ENCODE assay signal across 8 cellular contexts in the genomic region with DNA sequence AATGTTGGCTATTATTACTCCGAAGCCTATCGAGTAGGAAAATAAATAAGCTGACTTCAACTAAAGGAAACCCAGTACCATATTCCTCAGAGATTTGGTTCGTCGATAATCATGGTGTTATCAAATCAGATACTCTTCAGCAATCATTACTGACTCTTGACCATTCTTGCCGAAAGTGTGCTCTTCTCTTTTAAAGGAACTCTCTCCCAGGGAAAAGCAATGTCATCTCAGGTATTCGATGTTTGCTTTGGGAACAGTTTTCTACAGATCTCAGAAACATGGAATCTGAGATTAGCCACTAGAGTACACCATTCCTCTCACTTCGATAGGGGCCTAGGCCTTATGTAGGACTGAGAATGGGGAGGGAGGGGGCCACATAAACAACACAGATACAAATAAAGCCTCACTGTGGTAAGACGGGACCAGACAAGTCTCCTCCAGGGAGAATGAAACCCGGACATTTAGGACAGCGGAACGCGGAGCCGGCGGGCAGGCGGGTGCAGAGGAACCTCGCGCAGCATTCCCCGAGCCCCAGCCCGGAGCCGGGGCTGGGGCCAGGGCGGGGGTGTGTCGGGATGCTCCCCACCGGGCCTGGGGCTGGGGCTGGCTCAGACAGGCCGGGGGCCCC. TPM values are rescaled to one million over a fixed set of nuclear protein-coding genes. Genes with fewer than 3 reads are reported as not detected.
DNase-seq lines count a peak whose midpoint lies in the region; ATAC-seq and TF ChIP-seq lines count a peak whose summit lies in the region.

No MANE protein-coding gene starts in this region.

- H3K9me3 ChIP-seq in T-helper 17 cell (ENCODE audit: control insufficient read depth, low read length, poor library complexity, severe bottlenecking) (no peaks in the 10 kb centered on the region), esophagus squamous epithelium (no peaks in the 10 kb centered on the region)

- ATAC-seq in GM18909 (IDR thresholded peaks at IDR 0.05; ENCODE audit: poor library complexity, unreplicated experiment) (peak; percentile 4), HG03280 (IDR thresholded peaks at IDR 0.05; ENCODE audit: unreplicated experiment) (peak; percentile 0), T-helper 17 cell (no peak), naive B cell (ENCODE audit: low read depth in 2 of 2) (peak; percentile 6 to 7)

- peaks cover 4% of the 10 kb centered on the region for H3K36me3 Mint-ChIP-seq in T-helper 17 cell (ENCODE audit: low read depth)
- H3K36me3 Mint-ChIP-seq in naive B cell: no peaks in the 10 kb centered on the region

- peaks cover 14 to 64% (median 23%) of the 10 kb centered on the region in 3 donors for H3K4me1 ChIP-seq in esophagus squamous epithelium

- peak overlapping the region; percentile 57 to 97 (median 80) for H3K4me3 ChIP-seq in esophagus squamous epithelium

- TF ChIP-seq POLR2A in esophagus squamous epithelium (IDR thresholded peaks at IDR 0.05): no peak

- no peaks in the 10 kb centered on the region for H3K27me3 ChIP-seq in esophagus squamous epithelium

- H3K27ac ChIP-seq in C4-2B (peak overlapping the region; percentile 85), esophagus squamous epithelium (peak overlapping the region; percentile 96 to 98 (median 97))

- DNase-seq in T-helper 17 cell (peak in 2 of 3 donors; percentile 19 to 26), esophagus squamous epithelium (lab: John Stamatoyannopoulos, UW) (no peak), naive B cell (no peak), NCI-H1930 (lab: John Stamatoyannopoulos, UW) (no peak), NK-92 (lab: John Stamatoyannopoulos, UW; ENCODE audit: unreplicated experiment) (no peak)

- peaks cover 0 to 10% (median 0%) of the 10 kb centered on the region in 3 donors for H3K36me3 ChIP-seq in esophagus squamous epithelium

- H3K27ac Mint-ChIP-seq in T-helper 17 cell: no peak overlapping the region
- peak overlapping the region; percentile 95 to 100 (median 97) for H3K27ac Mint-ChIP-seq in naive B cell

- 1 to 3% methylated on average over 13 to 19 of the region's 24 CpGs for WGBS in esophagus squamous epithelium, 2 donors

- peak overlapping the region; percentile 98 for H3K4me3 Mint-ChIP-seq in T-helper 17 cell
- H3K4me3 Mint-ChIP-seq in naive B cell: peak overlapping the region; percentile 97 to 100 (median 98)

- peaks cover 40% of the 10 kb centered on the region for H3K4me1 Mint-ChIP-seq in T-helper 17 cell
- peaks cover 24 to 41% (median 40%) of the 10 kb centered on the region in 3 donors for H3K4me1 Mint-ChIP-seq in naive B cell

- TF ChIP-seq CTCF in C4-2B (conservative IDR thresholded peaks at IDR 0.05) (no peak; the same call in 1 of the 2 replicates), esophagus squamous epithelium (IDR thresholded peaks at IDR 0.05) (no peak)

- H3K27me3 Mint-ChIP-seq in T-helper 17 cell (no peaks in the 10 kb centered on the region), naive B cell (no peaks in the 10 kb centered on the region)

- no peaks in the 10 kb centered on the region for H3K9me3 Mint-ChIP-seq in naive B cell

- intact Hi-C loops in esophagus squamous epithelium (cut with DNase I): loop anchor here (5.0 to 10.0 kb wide), 3 partner anchors 51 to 384 kb away; partner anchors contain the start of genes DAPP1, LAMTOR3 and TRMT10A

RNA-seq across cellular contexts. Expression of gene DNAJB14, which starts 0.6 kb away (rescaled TPM):
- total RNA-seq in T-helper 17 cell (10 to 100 TPM; 52.1 to 58.7 TPM), esophagus squamous epithelium (10 to 100 TPM; 19.6 to 41.5 (median 27.3) TPM)
- 10 to 100 TPM; 11.7 to 51.2 (median 39.7) TPM for polyA plus RNA-seq in naive B cell (ENCODE audit: low read depth in 6 of 6)

RNA-seq across cellular contexts. Expression of gene H2AZ1, which starts 4.2 kb away (rescaled TPM):
- total RNA-seq in T-helper 17 cell (100 to 1,000 TPM; 105 to 107 TPM), esophagus squamous epithelium (100 to 1,000 TPM; 109 to 419 (median 322) TPM)
- 100 to 1,000 TPM; 213 to 307 (median 256) TPM for polyA plus RNA-seq in naive B cell (ENCODE audit: low read depth in 6 of 6)

RNA-seq across cellular contexts. Expression of gene LAMTOR3, which starts 51.6 kb away (rescaled TPM):
- 10 to 100 TPM; 17.9 to 22.4 TPM for total RNA-seq in T-helper 17 cell
- 10 to 100 TPM; 36.0 to 61.0 (median 49.9) TPM for total RNA-seq in esophagus squamous epithelium
- 10 to 100 TPM; 19.6 to 43.7 (median 26.6) TPM for polyA plus RNA-seq in naive B cell (ENCODE audit: low read depth in 6 of 6)

Comparison
In these comparisons a context has a peak if more than half of its experiments do, and no peak if none do; other contexts are left out.
1. DNase-seq: peak in T-helper 17 cell (2 of 3); none in esophagus squamous epithelium (single experiment), naive B cell (single experiment), NCI-H1930 (0 of 2) and NK-92 (single experiment).